Comparison of ENCODE assay signal across 14 cellular contexts in genomic region chr6:7833753-7834075, GRCh38.
DNase-seq lines count a peak whose midpoint lies in the region; ATAC-seq and TF ChIP-seq lines count a peak whose summit lies in the region.
"Had no signal": no experiment of that assay in that cellular context is flagged by ENCODE, and none has a peak within 500 bp of the region (broad histone marks: within the 10 kb centered on the region; RNA-seq: fewer than 3 reads in every experiment).

No MANE protein-coding gene starts in this region.

- H3K4me2 ChIP-seq in IMR-90 (ENCODE audit: low read depth, low read length): peak overlapping the region; percentile 41; the same call in 1 of the 2 replicates
- H3K4me2 ChIP-seq in osteoblast (ENCODE audit: insufficient read depth, low read length): peak overlapping the region; percentile 53
- H3K4me2 ChIP-seq: GM23338 had no signal

- no peaks in the 10 kb centered on the region for H3K36me3 Mint-ChIP-seq in activated T-cell treated with anti-CD3 and anti-CD28 coated beads, Interleukin-2, amount 50 U/mL, for 72 hours (ENCODE audit: insufficient read depth in 2 of 2)
- H3K36me3 Mint-ChIP-seq: CD4-positive, alpha-beta memory T cell had no signal

- peaks cover 33% of the 10 kb centered on the region for H3K27me3 Mint-ChIP-seq in activated T-cell treated with anti-CD3 and anti-CD28 coated beads, Interleukin-2, amount 50 U/mL, for 72 hours (ENCODE audit: low read depth)

- H3K79me1 ChIP-seq in IMR-90 (ENCODE audit: low read depth in 1 of 2, low read length in 2 of 2): no peaks in the 10 kb centered on the region

- H4K20me1 ChIP-seq in IMR-90 (ENCODE audit: insufficient read depth, low read length) (no peaks in the 10 kb centered on the region), osteoblast (ENCODE audit: insufficient read depth, low read length) (no peaks in the 10 kb centered on the region)

- no peak overlapping the region for H3K23ac ChIP-seq in IMR-90 (ENCODE audit: low read depth, low read length)

- H3K79me2 ChIP-seq in osteoblast (ENCODE audit: insufficient read depth, low read length): no peaks in the 10 kb centered on the region

- H3K9me1 ChIP-seq in IMR-90 (ENCODE audit: insufficient read depth, low read length): no peaks in the 10 kb centered on the region

- dilution Hi-C loops in IMR-90 (cut with HindIII; ENCODE audit: low sequenced_read_pairs, unreplicated experiment): no loop called here

- H3K9me3 ChIP-seq in IMR-90 (ENCODE audit: control insufficient read depth, insufficient read depth, low read length): no peaks in the 10 kb centered on the region
- no peaks in the 10 kb centered on the region for H3K9me3 ChIP-seq in osteoblast (ENCODE audit: low read depth, low read length)
- no peaks in the 10 kb centered on the region for H3K9me3 ChIP-seq in mucosa of descending colon
- H3K9me3 ChIP-seq: BE2C had no signal

- H4K5ac ChIP-seq in IMR-90 (ENCODE audit: low read depth, low read length): no peak overlapping the region; the same call in 1 of the 2 replicates

- H3K4me3 ChIP-seq in AG10803 (ENCODE audit: low read length): no peak overlapping the region
- H3K4me3 ChIP-seq in IMR-90 (ENCODE audit: insufficient read depth, low read depth, low read length): no peak overlapping the region
- H3K4me3 ChIP-seq in fibroblast of pulmonary artery (replicated peaks; ENCODE audit: low read depth, low read length): no peak overlapping the region
- H3K4me3 ChIP-seq in osteoblast (ENCODE audit: insufficient read depth, low read length): no peak overlapping the region
- H3K4me3 ChIP-seq in mucosa of descending colon: no peak overlapping the region
- H3K4me3 ChIP-seq: GM23338 had no signal

- WGBS in IMR-90 (ENCODE audit: extremely low coverage in 2 of 2, insufficient read length in 1 of 2), 2 experiments: no CpG with 5 or more reads among the region's 4 CpGs

- H2BK15ac ChIP-seq in IMR-90 (ENCODE audit: low read depth, low read length): no peak overlapping the region

- H3K27ac Mint-ChIP-seq in activated T-cell treated with anti-CD3 and anti-CD28 coated beads, Interleukin-2, amount 50 U/mL, for 72 hours: no peak overlapping the region
- H3K27ac Mint-ChIP-seq: CD4-positive, alpha-beta memory T cell; GM23338 had no signal

- no peak overlapping the region for H2AK5ac ChIP-seq in IMR-90 (ENCODE audit: low read depth, low read length)

- H3K36me3 ChIP-seq in IMR-90 (ENCODE audit: control insufficient read depth, insufficient read depth, low read length): no peaks in the 10 kb centered on the region
- H3K36me3 ChIP-seq in osteoblast (ENCODE audit: insufficient read depth, low read length): no peaks in the 10 kb centered on the region
- no peaks in the 10 kb centered on the region for H3K36me3 ChIP-seq in mucosa of descending colon (ENCODE audit: low read depth)
- H3K36me3 ChIP-seq: BE2C had no signal

- DNase-seq in AG10803 (ENCODE audit: low read depth): peak; percentile 23
- DNase-seq in IMR-90: peak; percentile 43
- peak; percentile 52 for DNase-seq in fibroblast of pulmonary artery (ENCODE audit: low read depth)
- DNase-seq in osteoblast (ENCODE audit: insufficient read length, low spot score, missing footprints): no peak
- DNase-seq in mucosa of descending colon: no peak
- DNase-seq in activated T-cell treated with anti-CD3 and anti-CD28 coated beads, Interleukin-2, amount 50 U/mL, for 72 hours: no peak
- DNase-seq: BE2C; CD4-positive, alpha-beta memory T cell; DMS79 treated with DMSO at 0.1 percent for 48 hours; EL; H7 had no signal

- ATAC-seq in IMR-90 (ENCODE audit: low read depth) (peak; percentile 88), mucosa of descending colon (no peak), GM18511 (IDR thresholded peaks at IDR 0.05; ENCODE audit: unreplicated experiment) (no peak)
- ATAC-seq in activated T-cell treated with anti-CD3 and anti-CD28 coated beads, Interleukin-2, amount 50 U/mL, for 72 hours (replicated peaks in 1 of 2): no peak
- ATAC-seq: GM23338 had no signal

- H3K27ac ChIP-seq in IMR-90 (ENCODE audit: insufficient read depth, low read length) (peak overlapping the region; percentile 73; the same call in 1 of the 2 replicates), osteoblast (ENCODE audit: low read depth, low read length) (no peak overlapping the region)
- H3K27ac ChIP-seq: C4-2B had no signal

- no peak overlapping the region for H2BK5ac ChIP-seq in IMR-90 (ENCODE audit: low read depth, low read length, poor library complexity, severe bottlenecking)

- H3K27me3 ChIP-seq in IMR-90 (ENCODE audit: control insufficient read depth, insufficient read depth, low read length) (0 out of 2 replicates have a peak, but pooled peaks cover 2% of the 10 kb centered on the region), osteoblast (ENCODE audit: insufficient read depth, low read length) (no peaks in the 10 kb centered on the region)
- H3K27me3 ChIP-seq: BE2C had no signal

- H3K4ac ChIP-seq in IMR-90 (ENCODE audit: low read depth, low read length): no peak overlapping the region

- H2BK120ac ChIP-seq in IMR-90 (ENCODE audit: low read depth, low read length): no peak overlapping the region

- no peak for TF ChIP-seq POLR2A in IMR-90 (IDR thresholded peaks at IDR 0.05; ENCODE audit: low read depth, low read length)

- CTCF ChIA-PET in IMR-90 (lab: Yijun Ruan, JAX): interaction anchor here (1.8 kb wide), 1 partner anchor 111 kb away, joined by 5 read pairs; no protein-coding TSS in a partner anchor

- no peak overlapping the region for H2AK9ac ChIP-seq in IMR-90 (replicated peaks; ENCODE audit: low read depth, low read length, poor library complexity)

- no peak overlapping the region; the same call in 1 of the 2 replicates for H4K91ac ChIP-seq in IMR-90 (ENCODE audit: insufficient read depth, low read depth, low read length)

- H3K4me3 Mint-ChIP-seq in activated T-cell treated with anti-CD3 and anti-CD28 coated beads, Interleukin-2, amount 50 U/mL, for 72 hours: no peak overlapping the region
- H3K4me3 Mint-ChIP-seq: CD4-positive, alpha-beta memory T cell; GM23338 had no signal

- H2BK20ac ChIP-seq in IMR-90 (ENCODE audit: low read depth, low read length): no peak overlapping the region

- H3K4me1 Mint-ChIP-seq in activated T-cell treated with anti-CD3 and anti-CD28 coated beads, Interleukin-2, amount 50 U/mL, for 72 hours (ENCODE audit: low read depth): no peaks in the 10 kb centered on the region

- intact Hi-C loops in IMR-90 (cut with micrococcal nuclease): no loop called here
- intact Hi-C loops in mucosa of descending colon (cut with DNase I, micrococcal nuclease): no loop called here

- BruUV-seq in IMR-90 (replicated peaks; lab: Mats Ljungman, UMichigan): no TSS peak

- peaks cover 2 to 5% of the 10 kb centered on the region in 2 donors for H3K9me3 Mint-ChIP-seq in activated T-cell treated with anti-CD3 and anti-CD28 coated beads, Interleukin-2, amount 50 U/mL, for 72 hours
- H3K9me3 Mint-ChIP-seq: GM23338 had no signal

- POLR2A ChIA-PET in IMR-90 (lab: Charles Lee; ENCODE audit: unreplicated experiment): no interaction called here

- no peak overlapping the region for H3K14ac ChIP-seq in IMR-90 (replicated peaks; ENCODE audit: low read depth, low read length)

- peak overlapping the region; percentile 6; the same call in 1 of the 2 replicates for H3K18ac ChIP-seq in IMR-90 (ENCODE audit: low read depth, low read length)

- H3K4me1 ChIP-seq in IMR-90 (ENCODE audit: control insufficient read depth, insufficient read depth, low read length): peaks cover 7% of the 10 kb centered on the region; the same call in 1 of the 2 replicates
- peaks cover 5% of the 10 kb centered on the region for H3K4me1 ChIP-seq in osteoblast (ENCODE audit: insufficient read depth, low read length)
- peaks cover 2% of the 10 kb centered on the region for H3K4me1 ChIP-seq in mucosa of descending colon (ENCODE audit: low read depth)
- H3K4me1 ChIP-seq: BE2C had no signal

- no peak overlapping the region for H3K56ac ChIP-seq in IMR-90 (ENCODE audit: extremely low read depth, insufficient read depth, low read length)

- H3K9ac ChIP-seq in IMR-90 (ENCODE audit: low read depth, low read length): no peak overlapping the region

- no peak for TF ChIP-seq RAD21 in IMR-90 (IDR thresholded peaks at IDR 0.05; ENCODE audit: low read length)

- in situ Hi-C loops in IMR-90 (cut with MboI; ENCODE audit: low sequenced_read_pairs): no loop called here

- no peak for TF ChIP-seq CTCF in AG10803 (conservative IDR thresholded peaks at IDR 0.05; ENCODE audit: low read length)
- no peak for TF ChIP-seq CTCF in IMR-90 (conservative IDR thresholded peaks at IDR 0.05; ENCODE audit: low read depth, low read length)
- TF ChIP-seq CTCF in fibroblast of pulmonary artery (IDR thresholded peaks at IDR 0.05; ENCODE audit: low read length, missing control alignments): no peak
- no peak for TF ChIP-seq CTCF in osteoblast (IDR thresholded peaks at IDR 0.05; ENCODE audit: extremely low read depth, low read depth, low read length)
- TF ChIP-seq CTCF in mucosa of descending colon (IDR thresholded peaks at IDR 0.05): no peak

- H4K8ac ChIP-seq in IMR-90 (ENCODE audit: low read depth in 2 of 2, low read length in 2 of 2): no peak overlapping the region

- H2AFZ ChIP-seq in IMR-90 (replicated peaks; ENCODE audit: low read length, poor library complexity): no peak overlapping the region
- H2AFZ ChIP-seq in osteoblast (ENCODE audit: low read length): peak overlapping the region; percentile 56
- H2AFZ ChIP-seq: GM23338 had no signal

TF ChIP-seq in IMR-90, 13 proteins besides CTCF, POLR2A, EP300 and RAD21 (continues in another document):
- no peak for TF ChIP-seq BHLHE40 (IDR thresholded peaks at IDR 0.05; ENCODE audit: low read depth, low read length)
- no peak for TF ChIP-seq ELK1 (IDR thresholded peaks at IDR 0.05; ENCODE audit: borderline replicate concordance, low read depth, low read length)
- no peak for TF ChIP-seq USF2 (IDR thresholded peaks at IDR 0.05; ENCODE audit: low read depth, low read length)
- no peak for TF ChIP-seq CHD1 (IDR thresholded peaks at IDR 0.05; ENCODE audit: low read depth, low read length)
- TF ChIP-seq MAFK (IDR thresholded peaks at IDR 0.05; ENCODE audit: low read depth, low read length): no peak
- no peak for TF ChIP-seq CEBPB (IDR thresholded peaks at IDR 0.05; ENCODE audit: low read depth, low read length)

Comparison
In these comparisons a context has a peak if more than half of its experiments do, and no peak if none do; other contexts are left out.
1. DNase-seq: peak in AG10803 (single experiment), IMR-90 (single experiment) and fibroblast of pulmonary artery (single experiment); none in osteoblast (single experiment), mucosa of descending colon (0 of 3) and activated T-cell treated with anti-CD3 and anti-CD28 coated beads, Interleukin-2, amount 50 U/mL, for 72 hours (0 of 2).